8 cellular contexts compared by ENCODE assay signal in the genomic region with DNA sequence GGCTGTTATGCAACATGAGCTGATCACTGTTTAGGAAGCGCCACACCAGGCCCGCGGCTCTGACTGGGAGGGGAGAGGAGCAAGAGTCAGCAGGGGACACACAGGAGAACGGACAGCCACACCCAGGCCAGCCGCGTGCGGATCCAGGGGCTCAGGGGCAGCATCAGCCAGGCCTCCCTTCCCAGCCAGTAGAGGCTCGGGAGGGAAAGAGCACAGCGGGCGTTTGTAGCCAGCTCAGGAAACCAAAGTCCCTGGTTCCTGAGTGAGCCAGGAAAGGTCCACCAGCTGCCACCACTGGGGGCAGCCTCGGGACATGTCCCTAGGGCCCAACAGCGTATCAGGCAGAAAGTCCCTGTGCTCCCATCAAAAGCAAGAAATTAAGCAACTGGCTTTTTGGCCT.
DNase-seq lines count a peak whose midpoint lies in the region; ATAC-seq and TF ChIP-seq lines count a peak whose summit lies in the region.

No MANE protein-coding gene starts in this region.

- H3K27me3 Mint-ChIP-seq in activated CD8-positive, alpha-beta T cell treated with anti-CD3 and anti-CD28 coated beads for 36 hours, result no peaks in the 10 kb centered on the region
- no peaks in the 10 kb centered on the region for H3K27me3 Mint-ChIP-seq in activated CD8-positive, alpha-beta T cell treated with anti-CD3 and anti-CD28 coated beads, Interleukin-2, amount 10 ng/mL, durations not matched to agents 7 days and 5 days (ENCODE audit: low read depth)

- peak overlapping the region in 4 of 8 donors; percentile 23 to 57 (median 54) for H3K27ac ChIP-seq in spleen

- peak overlapping the region in 1 of 8 donors; percentile 1 for H3K4me3 ChIP-seq in spleen

- H3K4me1 Mint-ChIP-seq in activated CD8-positive, alpha-beta T cell treated with anti-CD3 and anti-CD28 coated beads for 36 hours (ENCODE audit: low read depth), result peaks cover 8% of the 10 kb centered on the region
- H3K4me1 Mint-ChIP-seq in activated CD8-positive, alpha-beta T cell treated with anti-CD3 and anti-CD28 coated beads, Interleukin-2, amount 10 ng/mL, durations not matched to agents 7 days and 5 days (ENCODE audit: low read depth), result peaks cover 9% of the 10 kb centered on the region

- H3K36me3 ChIP-seq in spleen, result peaks cover 0 to 25% (median 1%) of the 10 kb centered on the region in 6 donors

- H3K4me1 ChIP-seq in spleen, result peaks cover 0 to 20% (median 6%) of the 10 kb centered on the region in 6 donors

- 49 to 64% (median 55%) methylated on average over 12 of the region's 12 CpGs for WGBS in spleen, 5 donors

- H3K9me3 Mint-ChIP-seq in activated CD8-positive, alpha-beta T cell treated with anti-CD3 and anti-CD28 coated beads for 36 hours, result no peaks in the 10 kb centered on the region
- no peaks in the 10 kb centered on the region for H3K9me3 Mint-ChIP-seq in activated CD8-positive, alpha-beta T cell treated with anti-CD3 and anti-CD28 coated beads, Interleukin-2, amount 10 ng/mL, durations not matched to agents 7 days and 5 days (ENCODE audit: insufficient read depth)

- no peaks in the 10 kb centered on the region for H3K36me3 Mint-ChIP-seq in activated CD8-positive, alpha-beta T cell treated with anti-CD3 and anti-CD28 coated beads for 36 hours (ENCODE audit: low read depth)
- no peaks in the 10 kb centered on the region for H3K36me3 Mint-ChIP-seq in activated CD8-positive, alpha-beta T cell treated with anti-CD3 and anti-CD28 coated beads, Interleukin-2, amount 10 ng/mL, durations not matched to agents 7 days and 5 days (ENCODE audit: low read depth)

- intact Hi-C loops in activated CD8-positive, alpha-beta T cell treated with anti-CD3 and anti-CD28 coated beads for 36 hours (cut with micrococcal nuclease), result no loop called here
- intact Hi-C loops in left cardiac atrium (cut with DNase I) (no loop called here), spleen (cut with DNase I; ENCODE audit: low total_unique reads) (no loop called here)

- DNase-seq in activated CD8-positive, alpha-beta T cell treated with anti-CD3 and anti-CD28 coated beads for 36 hours, result peak; percentile 7
- DNase-seq in activated CD8-positive, alpha-beta T cell treated with anti-CD3 and anti-CD28 coated beads, Interleukin-2, amount 10 ng/mL, durations not matched to agents 7 days and 5 days, result no peak
- DNase-seq in left cardiac atrium, result peak; percentile 76
- DNase-seq in spleen, result no peak
- no peak for DNase-seq in GM19240 (ENCODE audit: insufficient read length, low spot score)
- DNase-seq in activated naive CD4-positive, alpha-beta T cell treated with Interleukin-2 at 50 U/mL for 16 hours, result no peak

- POLR2A ChIA-PET in activated CD8-positive, alpha-beta T cell treated with anti-CD3 and anti-CD28 coated beads for 36 hours (lab: Charles Lee), result no interaction called here
- POLR2A ChIA-PET in activated CD8-positive, alpha-beta T cell treated with anti-CD3 and anti-CD28 coated beads, Interleukin-2, amount 10 ng/mL, durations not matched to agents 7 days and 5 days (lab: Charles Lee), result no interaction called here

- no peak overlapping the region for H3K4me3 Mint-ChIP-seq in activated CD8-positive, alpha-beta T cell treated with anti-CD3 and anti-CD28 coated beads for 36 hours
- no peak overlapping the region for H3K4me3 Mint-ChIP-seq in activated CD8-positive, alpha-beta T cell treated with anti-CD3 and anti-CD28 coated beads, Interleukin-2, amount 10 ng/mL, durations not matched to agents 7 days and 5 days

- no peak for ATAC-seq in activated CD8-positive, alpha-beta T cell treated with anti-CD3 and anti-CD28 coated beads for 36 hours
- no peak for ATAC-seq in activated CD8-positive, alpha-beta T cell treated with anti-CD3 and anti-CD28 coated beads, Interleukin-2, amount 10 ng/mL, durations not matched to agents 7 days and 5 days
- ATAC-seq in SK-N-SH treated with all-trans-retinoic acid at 6 μM for 48 hours, result peak; percentile 65
- ATAC-seq in left cardiac atrium, result peak; percentile 73 to 89
- ATAC-seq in GM21529 (IDR thresholded peaks at IDR 0.05; ENCODE audit: unreplicated experiment), result no peak

- TF ChIP-seq POLR2A in spleen (IDR thresholded peaks at IDR 0.05), result no peak

- CTCF ChIA-PET in activated CD8-positive, alpha-beta T cell treated with anti-CD3 and anti-CD28 coated beads for 36 hours (lab: Charles Lee), result interaction anchor here (0.8 kb wide), 1 partner anchor 167 kb away, joined by 3 read pairs; no protein-coding TSS in a partner anchor
- CTCF ChIA-PET in activated CD8-positive, alpha-beta T cell treated with anti-CD3 and anti-CD28 coated beads, Interleukin-2, amount 10 ng/mL, durations not matched to agents 7 days and 5 days (lab: Charles Lee), result interaction anchor here (1.6 kb wide), 1 partner anchor 110 kb away, joined by 3 read pairs; no protein-coding TSS in a partner anchor

- TF ChIP-seq CTCF in activated CD8-positive, alpha-beta T cell treated with anti-CD3 and anti-CD28 coated beads for 36 hours (IDR thresholded peaks at IDR 0.05), result peak; percentile 43
- peak in 9 of 11 experiments; percentile 13 to 64 (median 46) for TF ChIP-seq CTCF in spleen (IDR thresholded peaks at IDR 0.05 in 8 of 11, conservative IDR thresholded peaks at IDR 0.05 in 3 of 11)

- H3K27me3 ChIP-seq in spleen (replicated peaks in 1 of 7), result no peaks in the 10 kb centered on the region

- no peak overlapping the region for H3K27ac Mint-ChIP-seq in activated CD8-positive, alpha-beta T cell treated with anti-CD3 and anti-CD28 coated beads for 36 hours
- H3K27ac Mint-ChIP-seq in activated CD8-positive, alpha-beta T cell treated with anti-CD3 and anti-CD28 coated beads, Interleukin-2, amount 10 ng/mL, durations not matched to agents 7 days and 5 days, result no peak overlapping the region

- no peaks in the 10 kb centered on the region for H3K9me3 ChIP-seq in spleen

TF ChIP-seq in SK-N-SH treated with all-trans-retinoic acid at 6 μM for 48 hours, 23 proteins besides CTCF, POLR2A, EP300 and RAD21 (continues in another document):
- no peak for TF ChIP-seq ZNF8 (CRISPR knock-in tag; IDR thresholded peaks at IDR 0.05)
- no peak for TF ChIP-seq ZC3H10 (CRISPR knock-in tag; IDR thresholded peaks at IDR 0.05)
- TF ChIP-seq BACH2 (CRISPR knock-in tag; IDR thresholded peaks at IDR 0.05; ENCODE audit: borderline replicate concordance), result no peak
- TF ChIP-seq ARNTL (CRISPR knock-in tag; IDR thresholded peaks at IDR 0.05; ENCODE audit: borderline replicate concordance, low read depth), result no peak
- TF ChIP-seq, protein P1, sequence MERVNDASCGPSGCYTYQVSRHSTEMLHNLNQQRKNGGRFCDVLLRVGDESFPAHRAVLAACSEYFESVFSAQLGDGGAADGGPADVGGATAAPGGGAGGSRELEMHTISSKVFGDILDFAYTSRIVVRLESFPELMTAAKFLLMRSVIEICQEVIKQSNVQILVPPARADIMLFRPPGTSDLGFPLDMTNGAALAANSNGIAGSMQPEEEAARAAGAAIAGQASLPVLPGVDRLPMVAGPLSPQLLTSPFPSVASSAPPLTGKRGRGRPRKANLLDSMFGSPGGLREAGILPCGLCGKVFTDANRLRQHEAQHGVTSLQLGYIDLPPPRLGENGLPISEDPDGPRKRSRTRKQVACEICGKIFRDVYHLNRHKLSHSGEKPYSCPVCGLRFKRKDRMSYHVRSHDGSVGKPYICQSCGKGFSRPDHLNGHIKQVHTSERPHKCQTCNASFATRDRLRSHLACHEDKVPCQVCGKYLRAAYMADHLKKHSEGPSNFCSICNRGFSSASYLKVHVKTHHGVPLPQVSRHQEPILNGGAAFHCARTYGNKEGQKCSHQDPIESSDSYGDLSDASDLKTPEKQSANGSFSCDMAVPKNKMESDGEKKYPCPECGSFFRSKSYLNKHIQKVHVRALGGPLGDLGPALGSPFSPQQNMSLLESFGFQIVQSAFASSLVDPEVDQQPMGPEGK (CRISPR knock-in tag; IDR thresholded peaks at IDR 0.05; ENCODE audit: borderline replicate concordance), result no peak
- no peak for TF ChIP-seq CSDC2 (CRISPR knock-in tag; IDR thresholded peaks at IDR 0.05)
- TF ChIP-seq ZFP3 (CRISPR knock-in tag; IDR thresholded peaks at IDR 0.05), result no peak
- TF ChIP-seq, protein P2, sequence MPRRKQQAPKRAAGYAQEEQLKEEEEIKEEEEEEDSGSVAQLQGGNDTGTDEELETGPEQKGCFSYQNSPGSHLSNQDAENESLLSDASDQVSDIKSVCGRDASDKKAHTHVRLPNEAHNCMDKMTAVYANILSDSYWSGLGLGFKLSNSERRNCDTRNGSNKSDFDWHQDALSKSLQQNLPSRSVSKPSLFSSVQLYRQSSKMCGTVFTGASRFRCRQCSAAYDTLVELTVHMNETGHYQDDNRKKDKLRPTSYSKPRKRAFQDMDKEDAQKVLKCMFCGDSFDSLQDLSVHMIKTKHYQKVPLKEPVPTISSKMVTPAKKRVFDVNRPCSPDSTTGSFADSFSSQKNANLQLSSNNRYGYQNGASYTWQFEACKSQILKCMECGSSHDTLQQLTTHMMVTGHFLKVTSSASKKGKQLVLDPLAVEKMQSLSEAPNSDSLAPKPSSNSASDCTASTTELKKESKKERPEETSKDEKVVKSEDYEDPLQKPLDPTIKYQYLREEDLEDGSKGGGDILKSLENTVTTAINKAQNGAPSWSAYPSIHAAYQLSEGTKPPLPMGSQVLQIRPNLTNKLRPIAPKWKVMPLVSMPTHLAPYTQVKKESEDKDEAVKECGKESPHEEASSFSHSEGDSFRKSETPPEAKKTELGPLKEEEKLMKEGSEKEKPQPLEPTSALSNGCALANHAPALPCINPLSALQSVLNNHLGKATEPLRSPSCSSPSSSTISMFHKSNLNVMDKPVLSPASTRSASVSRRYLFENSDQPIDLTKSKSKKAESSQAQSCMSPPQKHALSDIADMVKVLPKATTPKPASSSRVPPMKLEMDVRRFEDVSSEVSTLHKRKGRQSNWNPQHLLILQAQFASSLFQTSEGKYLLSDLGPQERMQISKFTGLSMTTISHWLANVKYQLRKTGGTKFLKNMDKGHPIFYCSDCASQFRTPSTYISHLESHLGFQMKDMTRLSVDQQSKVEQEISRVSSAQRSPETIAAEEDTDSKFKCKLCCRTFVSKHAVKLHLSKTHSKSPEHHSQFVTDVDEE (CRISPR knock-in tag; IDR thresholded peaks at IDR 0.05), result no peak
- TF ChIP-seq PPARA (CRISPR knock-in tag; IDR thresholded peaks at IDR 0.05; ENCODE audit: borderline replicate concordance), result no peak
- TF ChIP-seq, protein P3, sequence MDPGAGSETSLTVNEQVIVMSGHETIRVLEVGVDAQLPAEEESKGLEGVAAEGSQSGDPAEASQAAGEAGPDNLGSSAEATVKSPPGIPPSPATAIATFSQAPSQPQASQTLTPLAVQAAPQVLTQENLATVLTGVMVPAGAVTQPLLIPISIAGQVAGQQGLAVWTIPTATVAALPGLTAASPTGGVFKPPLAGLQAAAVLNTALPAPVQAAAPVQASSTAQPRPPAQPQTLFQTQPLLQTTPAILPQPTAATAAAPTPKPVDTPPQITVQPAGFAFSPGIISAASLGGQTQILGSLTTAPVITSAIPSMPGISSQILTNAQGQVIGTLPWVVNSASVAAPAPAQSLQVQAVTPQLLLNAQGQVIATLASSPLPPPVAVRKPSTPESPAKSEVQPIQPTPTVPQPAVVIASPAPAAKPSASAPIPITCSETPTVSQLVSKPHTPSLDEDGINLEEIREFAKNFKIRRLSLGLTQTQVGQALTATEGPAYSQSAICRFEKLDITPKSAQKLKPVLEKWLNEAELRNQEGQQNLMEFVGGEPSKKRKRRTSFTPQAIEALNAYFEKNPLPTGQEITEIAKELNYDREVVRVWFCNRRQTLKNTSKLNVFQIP (CRISPR knock-in tag; IDR thresholded peaks at IDR 0.05; ENCODE audit: borderline replicate concordance, low read depth), result no peak

Comparison
In these comparisons a context has a peak if more than half of its experiments do, and no peak if none do; other contexts are left out.
1. DNase-seq: peak in activated CD8-positive, alpha-beta T cell treated with anti-CD3 and anti-CD28 coated beads for 36 hours (single experiment) and left cardiac atrium (single experiment); none in activated CD8-positive, alpha-beta T cell treated with anti-CD3 and anti-CD28 coated beads, Interleukin-2, amount 10 ng/mL, durations not matched to agents 7 days and 5 days (single experiment), spleen (single experiment), GM19240 (single experiment) and activated naive CD4-positive, alpha-beta T cell treated with Interleukin-2 at 50 U/mL for 16 hours (single experiment).
2. ATAC-seq: peak in SK-N-SH treated with all-trans-retinoic acid at 6 μM for 48 hours (single experiment) and left cardiac atrium (2 of 2); none in activated CD8-positive, alpha-beta T cell treated with anti-CD3 and anti-CD28 coated beads for 36 hours (single experiment), activated CD8-positive, alpha-beta T cell treated with anti-CD3 and anti-CD28 coated beads, Interleukin-2, amount 10 ng/mL, durations not matched to agents 7 days and 5 days (single experiment) and GM21529 (single experiment).